Comparison of ENCODE assay signal across 1 cellular context in the genomic region with DNA sequence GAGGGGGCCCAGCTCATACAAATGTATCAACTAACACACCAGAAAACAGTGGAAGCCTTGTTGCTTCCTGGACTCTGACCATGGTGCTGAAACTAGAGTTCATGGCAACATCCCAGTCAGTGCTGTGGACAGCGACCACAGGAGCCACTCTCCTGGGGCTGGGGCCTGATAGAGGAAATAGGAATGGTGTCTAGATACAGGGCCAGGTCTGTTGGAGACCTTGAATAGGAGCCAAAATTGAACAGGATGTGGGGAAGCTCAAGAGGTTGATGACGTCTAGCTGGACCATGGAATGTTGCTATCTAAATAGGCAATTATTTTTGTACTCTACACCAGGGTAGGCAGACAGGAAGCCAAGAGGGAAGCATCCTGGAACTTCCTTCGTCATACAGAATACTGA.
TF ChIP-seq lines count a peak whose summit lies in the region.

No MANE protein-coding gene starts in this region.

TF ChIP-seq in K562, 482 proteins besides CTCF, POLR2A, EP300 and RAD21 (continued from another document and continues in another):
- TF ChIP-seq ZNF174 (CRISPR knock-in tag; IDR thresholded peaks at IDR 0.05) (no peak), GTF2E2 (tag; IDR thresholded peaks at IDR 0.05) (no peak), CBX3 (IDR thresholded peaks at IDR 0.05; ENCODE audit: borderline replicate concordance in 1 of 2, low read length in 2 of 2) (peak in 1 of 2 experiments; percentile 65; a peak in 1 of 3 replicates), TSC22D4 (tag; IDR thresholded peaks at IDR 0.05) (no peak), SETDB1 (IDR thresholded peaks at IDR 0.05; ENCODE audit: low read length) (no peak), PHB (CRISPR knock-in tag; IDR thresholded peaks at IDR 0.05) (no peak), NEUROD1 (IDR thresholded peaks at IDR 0.05; ENCODE audit: borderline replicate concordance, low read depth, low read length, partially characterized antibody) (no peak), TAF1 (IDR thresholded peaks at IDR 0.05; ENCODE audit: control insufficient read depth, extremely low read depth, insufficient read depth, low read length, severe bottlenecking) (no peak), RBM39 (optimal IDR thresholded peaks at IDR 0.05; ENCODE audit: low read depth, low read length) (no peak), FOSL1 (tag; conservative IDR thresholded peaks at IDR 0.05) (no peak), TCFL5 (CRISPR knock-in tag; conservative IDR thresholded peaks at IDR 0.05) (no peak), SREBF1 (IDR thresholded peaks at IDR 0.05; ENCODE audit: borderline replicate concordance, low read depth, low read length) (0 out of 2 replicates have a peak, but pooled peaks have one; percentile 52), SAFB2 (IDR thresholded peaks at IDR 0.05; ENCODE audit: borderline replicate concordance, low read depth, low read length, severe bottlenecking) (no peak), ARID4B (CRISPR knock-in tag; IDR thresholded peaks at IDR 0.05) (peak; percentile 88; the same call in 1 of the 2 replicates), SMARCB1 (IDR thresholded peaks at IDR 0.05; ENCODE audit: insufficient read length, low read depth) (no peak), DPF2 (IDR thresholded peaks at IDR 0.05) (no peak), ZNF121 (CRISPR knock-in tag; conservative IDR thresholded peaks at IDR 0.05) (no peak), ETV1 (tag; conservative IDR thresholded peaks at IDR 0.05; ENCODE audit: low read depth) (peak; percentile 37; the same call in 1 of the 2 replicates), POLR2G (IDR thresholded peaks at IDR 0.05; ENCODE audit: low read depth, low read length) (no peak), ZBTB1 (CRISPR knock-in tag; IDR thresholded peaks at IDR 0.05; ENCODE audit: borderline replicate concordance, low read depth) (0 out of 2 replicates have a peak, but pooled peaks have one; percentile 68), ZBTB7A (IDR thresholded peaks at IDR 0.05; ENCODE audit: borderline replicate concordance, control insufficient read depth, low read depth, low read length) (no peak), BCLAF1 (IDR thresholded peaks at IDR 0.05; ENCODE audit: borderline replicate concordance in 1 of 2, control insufficient read depth in 1 of 2, low read depth in 2 of 2, low read length in 1 of 2) (no peak), RNF219 (CRISPR knock-in tag; IDR thresholded peaks at IDR 0.05) (no peak), BRCA1 (IDR thresholded peaks at IDR 0.05) (no peak), BRCA1 (CRISPR knock-in tag; IDR thresholded peaks at IDR 0.05) (no peak), YY1 (IDR thresholded peaks at IDR 0.05; ENCODE audit: borderline replicate concordance in 1 of 3, control insufficient read depth in 1 of 3, extremely low read depth in 1 of 3, insufficient read depth in 3 of 3, insufficient read length in 1 of 3, insufficient replicate concordance in 2 of 3, low read depth in 1 of 3, low read length in 2 of 3) (peak in 1 of 3 experiments; percentile 13), PHF20 (IDR thresholded peaks at IDR 0.05; ENCODE audit: partially characterized antibody) (no peak)
- TF ChIP-seq, protein P1, sequence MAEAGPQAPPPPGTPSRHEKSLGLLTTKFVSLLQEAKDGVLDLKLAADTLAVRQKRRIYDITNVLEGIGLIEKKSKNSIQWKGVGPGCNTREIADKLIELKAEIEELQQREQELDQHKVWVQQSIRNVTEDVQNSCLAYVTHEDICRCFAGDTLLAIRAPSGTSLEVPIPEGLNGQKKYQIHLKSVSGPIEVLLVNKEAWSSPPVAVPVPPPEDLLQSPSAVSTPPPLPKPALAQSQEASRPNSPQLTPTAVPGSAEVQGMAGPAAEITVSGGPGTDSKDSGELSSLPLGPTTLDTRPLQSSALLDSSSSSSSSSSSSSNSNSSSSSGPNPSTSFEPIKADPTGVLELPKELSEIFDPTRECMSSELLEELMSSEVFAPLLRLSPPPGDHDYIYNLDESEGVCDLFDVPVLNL (CRISPR knock-in tag; IDR thresholded peaks at IDR 0.05; ENCODE audit: low read depth): peak; percentile 72; the same call in 1 of the 2 replicates
- TF ChIP-seq, protein P2, sequence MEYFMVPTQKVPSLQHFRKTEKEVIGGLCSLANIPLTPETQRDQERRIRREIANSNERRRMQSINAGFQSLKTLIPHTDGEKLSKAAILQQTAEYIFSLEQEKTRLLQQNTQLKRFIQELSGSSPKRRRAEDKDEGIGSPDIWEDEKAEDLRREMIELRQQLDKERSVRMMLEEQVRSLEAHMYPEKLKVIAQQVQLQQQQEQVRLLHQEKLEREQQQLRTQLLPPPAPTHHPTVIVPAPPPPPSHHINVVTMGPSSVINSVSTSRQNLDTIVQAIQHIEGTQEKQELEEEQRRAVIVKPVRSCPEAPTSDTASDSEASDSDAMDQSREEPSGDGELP (CRISPR knock-in tag; IDR thresholded peaks at IDR 0.05; ENCODE audit: borderline replicate concordance): peak; percentile 52; the same call in 1 of the 2 replicates
- TF ChIP-seq, protein P3, sequence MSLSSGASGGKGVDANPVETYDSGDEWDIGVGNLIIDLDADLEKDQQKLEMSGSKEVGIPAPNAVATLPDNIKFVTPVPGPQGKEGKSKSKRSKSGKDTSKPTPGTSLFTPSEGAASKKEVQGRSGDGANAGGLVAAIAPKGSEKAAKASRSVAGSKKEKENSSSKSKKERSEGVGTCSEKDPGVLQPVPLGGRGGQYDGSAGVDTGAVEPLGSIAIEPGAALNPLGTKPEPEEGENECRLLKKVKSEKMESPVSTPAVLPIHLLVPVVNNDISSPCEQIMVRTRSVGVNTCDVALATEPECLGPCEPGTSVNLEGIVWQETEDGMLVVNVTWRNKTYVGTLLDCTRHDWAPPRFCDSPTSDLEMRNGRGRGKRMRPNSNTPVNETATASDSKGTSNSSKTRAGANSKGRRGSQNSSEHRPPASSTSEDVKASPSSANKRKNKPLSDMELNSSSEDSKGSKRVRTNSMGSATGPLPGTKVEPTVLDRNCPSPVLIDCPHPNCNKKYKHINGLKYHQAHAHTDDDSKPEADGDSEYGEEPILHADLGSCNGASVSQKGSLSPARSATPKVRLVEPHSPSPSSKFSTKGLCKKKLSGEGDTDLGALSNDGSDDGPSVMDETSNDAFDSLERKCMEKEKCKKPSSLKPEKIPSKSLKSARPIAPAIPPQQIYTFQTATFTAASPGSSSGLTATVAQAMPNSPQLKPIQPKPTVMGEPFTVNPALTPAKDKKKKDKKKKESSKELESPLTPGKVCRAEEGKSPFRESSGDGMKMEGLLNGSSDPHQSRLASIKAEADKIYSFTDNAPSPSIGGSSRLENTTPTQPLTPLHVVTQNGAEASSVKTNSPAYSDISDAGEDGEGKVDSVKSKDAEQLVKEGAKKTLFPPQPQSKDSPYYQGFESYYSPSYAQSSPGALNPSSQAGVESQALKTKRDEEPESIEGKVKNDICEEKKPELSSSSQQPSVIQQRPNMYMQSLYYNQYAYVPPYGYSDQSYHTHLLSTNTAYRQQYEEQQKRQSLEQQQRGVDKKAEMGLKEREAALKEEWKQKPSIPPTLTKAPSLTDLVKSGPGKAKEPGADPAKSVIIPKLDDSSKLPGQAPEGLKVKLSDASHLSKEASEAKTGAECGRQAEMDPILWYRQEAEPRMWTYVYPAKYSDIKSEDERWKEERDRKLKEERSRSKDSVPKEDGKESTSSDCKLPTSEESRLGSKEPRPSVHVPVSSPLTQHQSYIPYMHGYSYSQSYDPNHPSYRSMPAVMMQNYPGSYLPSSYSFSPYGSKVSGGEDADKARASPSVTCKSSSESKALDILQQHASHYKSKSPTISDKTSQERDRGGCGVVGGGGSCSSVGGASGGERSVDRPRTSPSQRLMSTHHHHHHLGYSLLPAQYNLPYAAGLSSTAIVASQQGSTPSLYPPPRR (CRISPR knock-in tag; IDR thresholded peaks at IDR 0.05; ENCODE audit: borderline replicate concordance): no peak
